In the genomic region with DNA sequence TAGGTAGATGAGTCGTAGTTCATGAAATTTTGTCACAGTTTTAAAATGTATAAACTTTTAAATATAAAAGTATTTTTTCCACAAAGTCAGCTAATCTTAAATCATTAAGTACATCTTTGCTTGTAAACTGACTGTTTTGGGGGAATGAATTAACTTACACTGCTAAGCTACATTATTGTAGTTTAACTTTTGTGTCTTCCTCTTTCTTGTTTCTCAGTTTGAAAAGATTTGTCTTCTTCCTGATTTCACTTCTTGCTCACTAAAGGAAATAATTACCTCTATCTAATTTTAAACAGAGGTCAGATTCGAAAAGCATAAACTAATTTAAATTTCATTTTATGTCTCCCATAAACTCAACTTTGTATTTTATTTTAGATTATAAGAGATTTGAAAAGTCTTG, we compare ENCODE assay signal across 19 cellular contexts. TPM values are rescaled to one million over a fixed set of nuclear protein-coding genes. Genes with fewer than 3 reads are reported as not detected.
A peak's percentile ranks its signal among the peaks of the same experiment; 100 is the strongest.
DNase-seq lines count a peak whose midpoint lies in the region; ATAC-seq, FAIRE-seq and TF ChIP-seq lines count a peak whose summit lies in the region.
"Had no signal": no experiment of that assay in that cellular context is flagged by ENCODE, and none has a peak within 500 bp of the region (broad histone marks: within the 10 kb centered on the region; RNA-seq: fewer than 3 reads in every experiment).

No MANE protein-coding gene starts in this region.

- H3K4me1 ChIP-seq in gastrocnemius medialis = peaks cover 23 to 35% of the 10 kb centered on the region in 2 donors

- no peak for TF ChIP-seq CTCF in gastrocnemius medialis (IDR thresholded peaks at IDR 0.05 in 4 of 5, conservative IDR thresholded peaks at IDR 0.05 in 1 of 5)

- FAIRE-seq in H54 (lab: Jason Lieb, UNC) = peak; percentile 82
- FAIRE-seq: astrocyte, GM18507, small intestine had no signal

- TF ChIP-seq POLR2A in H54 (IDR thresholded peaks at IDR 0.05; ENCODE audit: low read depth, low read length) = no peak
- no peak for TF ChIP-seq POLR2A in gastrocnemius medialis (IDR thresholded peaks at IDR 0.05)

- H3K27ac ChIP-seq in gastrocnemius medialis = peak overlapping the region in 3 of 4 donors; percentile 22 to 60 (median 29)
- H3K27ac ChIP-seq: neutrophil, suprapubic skin had no signal

- no peaks in the 10 kb centered on the region for H3K27me3 ChIP-seq in gastrocnemius medialis
- H3K27me3 ChIP-seq: dorsolateral prefrontal cortex, neutrophil, suprapubic skin had no signal

- H3K36me3 ChIP-seq in gastrocnemius medialis = no peaks in the 10 kb centered on the region
- H3K36me3 ChIP-seq: neutrophil, suprapubic skin had no signal

- in situ Hi-C loops in gastrocnemius medialis (cut with MboI; ENCODE audit: low sequenced_read_pairs in 4 of 4) = no loop called here

- no peaks in the 10 kb centered on the region for H3K9me3 ChIP-seq in gastrocnemius medialis
- H3K9me3 ChIP-seq: neutrophil, suprapubic skin had no signal

- intact Hi-C loops in gastrocnemius medialis (cut with DNase I; ENCODE audit: low total_unique reads) = loop anchor here (10.0 kb wide), 1 partner anchor 225 kb away; no protein-coding TSS in a partner anchor

- peak; percentile 37 for ATAC-seq in GM18907 (IDR thresholded peaks at IDR 0.05; ENCODE audit: unreplicated experiment)
- ATAC-seq in gastrocnemius medialis = no peak
- ATAC-seq in HG02610 (IDR thresholded peaks at IDR 0.05; ENCODE audit: unreplicated experiment) = no peak
- ATAC-seq in HG03196 (IDR thresholded peaks at IDR 0.05; ENCODE audit: unreplicated experiment) = no peak
- ATAC-seq: activated CD8-positive, alpha-beta T cell treated with anti-CD3 and anti-CD28 coated beads for 36 hours had no signal

- no peak for DNase-seq in H54 (ENCODE audit: insufficient read length, low spot score)
- DNase-seq in NAMALWA (ENCODE audit: low spot score) = peak; percentile 49
- no peak for DNase-seq in gastrocnemius medialis
- DNase-seq in D341Med (ENCODE audit: low spot score) = no peak
- no peak for DNase-seq in stimulated activated CD4-positive, alpha-beta T cell treated with anti-CD3 and anti-CD28 coated beads, Interleukin-15, amount 100 ng/mL, for 24 hours
- DNase-seq: activated CD8-positive, alpha-beta T cell treated with anti-CD3 and anti-CD28 coated beads for 36 hours; CD4-positive, alpha-beta memory T cell; dorsolateral prefrontal cortex; NCI-H1105 treated with DMSO at 0.1 percent for 48 hours; NCI-H524; small intestine; T-helper 9 cell had no signal

- no peak overlapping the region for H3K4me3 ChIP-seq in gastrocnemius medialis
- H3K4me3 ChIP-seq: dorsolateral prefrontal cortex, suprapubic skin had no signal

RNA-seq across cellular contexts. Expression of gene NIPSNAP3B, which starts 5.7 kb away (rescaled TPM):
- 10 to 100 TPM in 3 of 4 donors, 1 to 10 TPM in 1; 1.9 to 19.1 (median 13.9) TPM for total RNA-seq in gastrocnemius medialis

RNA-seq across cellular contexts. Expression of gene NIPSNAP3A, which starts 22.2 kb away (rescaled TPM):
- 10 to 100 TPM in 1 of 4 donors, 1 to 10 TPM in 3; 5.9 to 17.2 (median 6.9) TPM for total RNA-seq in gastrocnemius medialis
